In genomic region chr16:69927056-69927757, GRCh38 we compare ENCODE assay signal across 10 cellular contexts. TPM values are rescaled to one million over a fixed set of nuclear protein-coding genes. Genes with fewer than 3 reads are reported as not detected.
DNase-seq lines count a peak whose midpoint lies in the region; ATAC-seq and TF ChIP-seq lines count a peak whose summit lies in the region.
"Had no signal": no experiment of that assay in that cellular context is flagged by ENCODE, and none has a peak within 500 bp of the region (broad histone marks: within the 10 kb centered on the region; RNA-seq: fewer than 3 reads in every experiment).

No MANE protein-coding gene starts in this region.

- H3K9me3 Mint-ChIP-seq in activated CD4-positive, alpha-beta T cell treated with anti-CD3 and anti-CD28 coated beads, Interleukin-2, amount 10 ng/mL, durations not matched to agents 24 days and 14 days, result no peaks in the 10 kb centered on the region

- ATAC-seq in left ventricle myocardium superior, result peak; percentile 76

- DNase-seq in C1 segment of cervical spinal cord (lab: John Stamatoyannopoulos, UW) (peak in 10 of 14 donors; percentile 12 to 57 (median 28)), astrocyte of the cerebellum (ENCODE audit: low read depth) (peak; percentile 72), left ventricle myocardium superior (peak; percentile 80), putamen (ENCODE audit: low spot score) (peak; percentile 63), NCI-H187 (lab: John Stamatoyannopoulos, UW) (no peak), COR-L47 (lab: John Stamatoyannopoulos, UW) (no peak), SW480 (ENCODE audit: low spot score) (no peak)
- DNase-seq in activated CD4-positive, alpha-beta T cell treated with anti-CD3 and anti-CD28 coated beads, Interleukin-2, amount 10 ng/mL, durations not matched to agents 24 days and 14 days, result no peak
- DNase-seq: activated gamma-delta T cell treated with Interleukin-2 at 50 U/mL for 16 hours, T-helper 2 cell had no signal

- no peaks in the 10 kb centered on the region for H3K27me3 Mint-ChIP-seq in activated CD4-positive, alpha-beta T cell treated with anti-CD3 and anti-CD28 coated beads, Interleukin-2, amount 10 ng/mL, durations not matched to agents 24 days and 14 days

- no peak overlapping the region for H3K4me3 Mint-ChIP-seq in activated CD4-positive, alpha-beta T cell treated with anti-CD3 and anti-CD28 coated beads, Interleukin-2, amount 10 ng/mL, durations not matched to agents 24 days and 14 days

- no peak overlapping the region for H3K27ac Mint-ChIP-seq in activated CD4-positive, alpha-beta T cell treated with anti-CD3 and anti-CD28 coated beads, Interleukin-2, amount 10 ng/mL, durations not matched to agents 24 days and 14 days

- no peak overlapping the region for H3K4me3 ChIP-seq in astrocyte of the cerebellum (ENCODE audit: low read depth, low read length)

- H3K36me3 Mint-ChIP-seq in activated CD4-positive, alpha-beta T cell treated with anti-CD3 and anti-CD28 coated beads, Interleukin-2, amount 10 ng/mL, durations not matched to agents 24 days and 14 days (ENCODE audit: low read depth), result peaks cover 8% of the 10 kb centered on the region

- in situ Hi-C loops in astrocyte of the cerebellum (cut with HindIII; ENCODE audit: low sequenced_read_pairs), result no loop called here

- intact Hi-C loops in left ventricle myocardium superior (cut with micrococcal nuclease), result loop anchor here (5.0 kb wide), 1 partner anchor 130 kb away; no protein-coding TSS in a partner anchor
- intact Hi-C loops in activated CD4-positive, alpha-beta T cell treated with anti-CD3 and anti-CD28 coated beads, Interleukin-2, amount 10 ng/mL, durations not matched to agents 24 days and 14 days (cut with micrococcal nuclease), result no loop called here

- no peaks in the 10 kb centered on the region for H3K4me1 Mint-ChIP-seq in activated CD4-positive, alpha-beta T cell treated with anti-CD3 and anti-CD28 coated beads, Interleukin-2, amount 10 ng/mL, durations not matched to agents 24 days and 14 days

- no peak for TF ChIP-seq CTCF in astrocyte of the cerebellum (IDR thresholded peaks at IDR 0.05; ENCODE audit: low read depth, low read length, missing control alignments)

RNA-seq across cellular contexts. Expression of gene CLEC18A, which starts 23.9 kb away (rescaled TPM):
- 0.27 TPM for total RNA-seq in left ventricle myocardium superior
- total RNA-seq in activated CD4-positive, alpha-beta T cell treated with anti-CD3 and anti-CD28 coated beads, Interleukin-2, amount 10 ng/mL, durations not matched to agents 24 days and 14 days, result 0.26 and 0.51 TPM in 2 replicates

Comparison
In these comparisons a context has a peak if more than half of its experiments do, and no peak if none do; other contexts are left out.
1. DNase-seq: peak in C1 segment of cervical spinal cord (10 of 14), astrocyte of the cerebellum (single experiment), left ventricle myocardium superior (single experiment) and putamen (single experiment); none in activated CD4-positive, alpha-beta T cell treated with anti-CD3 and anti-CD28 coated beads, Interleukin-2, amount 10 ng/mL, durations not matched to agents 24 days and 14 days (single experiment), NCI-H187 (0 of 2), COR-L47 (single experiment) and SW480 (single experiment).